Comparison of ENCODE assay signal across 1 cellular context in genomic region chr3:10115326-10116137, GRCh38.
TF ChIP-seq lines count a peak whose summit lies in the region.

Gene BRK1, plus strand, starts transcription at chr3:10115675. Its CDS starts 27 bp downstream, at chr3:10115702.

TF ChIP-seq in HEK293, 187 proteins besides CTCF, POLR2A, EP300 and RAD21 (continued from another document and continues in another):
- TF ChIP-seq SCRT2 (tag by site-specific recombination; IDR thresholded peaks at IDR 0.05) = no peak
- TF ChIP-seq ZNF692 (tag by site-specific recombination; IDR thresholded peaks at IDR 0.05) = no peak; the same call in 1 of the 2 replicates
- TF ChIP-seq ZNF112 (tag by site-specific recombination; IDR thresholded peaks at IDR 0.05) = no peak
- TF ChIP-seq IKZF3 (tag by site-specific recombination; IDR thresholded peaks at IDR 0.05) = no peak
- peak; percentile 61 for TF ChIP-seq SP2 (tag by site-specific recombination; IDR thresholded peaks at IDR 0.05)
- peak; percentile 62 for TF ChIP-seq ZNF2 (tag by site-specific recombination; IDR thresholded peaks at IDR 0.05)
- TF ChIP-seq, protein P1, sequence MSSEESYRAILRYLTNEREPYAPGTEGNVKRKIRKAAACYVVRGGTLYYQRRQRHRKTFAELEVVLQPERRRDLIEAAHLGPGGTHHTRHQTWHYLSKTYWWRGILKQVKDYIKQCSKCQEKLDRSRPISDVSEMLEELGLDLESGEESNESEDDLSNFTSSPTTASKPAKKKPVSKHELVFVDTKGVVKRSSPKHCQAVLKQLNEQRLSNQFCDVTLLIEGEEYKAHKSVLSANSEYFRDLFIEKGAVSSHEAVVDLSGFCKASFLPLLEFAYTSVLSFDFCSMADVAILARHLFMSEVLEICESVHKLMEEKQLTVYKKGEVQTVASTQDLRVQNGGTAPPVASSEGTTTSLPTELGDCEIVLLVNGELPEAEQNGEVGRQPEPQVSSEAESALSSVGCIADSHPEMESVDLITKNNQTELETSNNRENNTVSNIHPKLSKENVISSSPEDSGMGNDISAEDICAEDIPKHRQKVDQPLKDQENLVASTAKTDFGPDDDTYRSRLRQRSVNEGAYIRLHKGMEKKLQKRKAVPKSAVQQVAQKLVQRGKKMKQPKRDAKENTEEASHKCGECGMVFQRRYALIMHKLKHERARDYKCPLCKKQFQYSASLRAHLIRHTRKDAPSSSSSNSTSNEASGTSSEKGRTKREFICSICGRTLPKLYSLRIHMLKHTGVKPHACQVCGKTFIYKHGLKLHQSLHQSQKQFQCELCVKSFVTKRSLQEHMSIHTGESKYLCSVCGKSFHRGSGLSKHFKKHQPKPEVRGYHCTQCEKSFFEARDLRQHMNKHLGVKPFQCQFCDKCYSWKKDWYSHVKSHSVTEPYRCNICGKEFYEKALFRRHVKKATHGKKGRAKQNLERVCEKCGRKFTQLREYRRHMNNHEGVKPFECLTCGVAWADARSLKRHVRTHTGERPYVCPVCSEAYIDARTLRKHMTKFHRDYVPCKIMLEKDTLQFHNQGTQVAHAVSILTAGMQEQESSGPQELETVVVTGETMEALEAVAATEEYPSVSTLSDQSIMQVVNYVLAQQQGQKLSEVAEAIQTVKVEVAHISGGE (tag by site-specific recombination; conservative IDR thresholded peaks at IDR 0.05; ENCODE audit: low read depth) = peak; percentile 54
- TF ChIP-seq ZNF473 (tag by site-specific recombination; IDR thresholded peaks at IDR 0.05) = no peak
- TF ChIP-seq ZNF223 (tag by site-specific recombination; IDR thresholded peaks at IDR 0.05) = no peak
- TF ChIP-seq ZXDB (tag by site-specific recombination; IDR thresholded peaks at IDR 0.05) = 0 out of 2 replicates have a peak, but pooled peaks have one; percentile 55
- no peak for TF ChIP-seq ZFP69B (tag by site-specific recombination; IDR thresholded peaks at IDR 0.05)
- TF ChIP-seq GLI2 (tag by site-specific recombination; IDR thresholded peaks at IDR 0.05; ENCODE audit: borderline replicate concordance, low read depth) = no peak
- TF ChIP-seq INSM2 (tag by site-specific recombination; IDR thresholded peaks at IDR 0.05) = peak; percentile 48; the same call in 1 of the 2 replicates
- peak; percentile 46 for TF ChIP-seq SP7 (tag by site-specific recombination; IDR thresholded peaks at IDR 0.05)
- no peak for TF ChIP-seq ZNF24 (tag by site-specific recombination; IDR thresholded peaks at IDR 0.05)
- no peak for TF ChIP-seq KLF17 (tag by site-specific recombination; IDR thresholded peaks at IDR 0.05)
- TF ChIP-seq ZBTB17 (tag by site-specific recombination; IDR thresholded peaks at IDR 0.05) = peak; percentile 60
- TF ChIP-seq ZNF585B (tag by site-specific recombination; IDR thresholded peaks at IDR 0.05) = no peak
- no peak for TF ChIP-seq ZNF623 (tag by site-specific recombination; IDR thresholded peaks at IDR 0.05)
- TF ChIP-seq ZNF157 (tag by site-specific recombination; IDR thresholded peaks at IDR 0.05) = no peak
- TF ChIP-seq, protein P2, sequence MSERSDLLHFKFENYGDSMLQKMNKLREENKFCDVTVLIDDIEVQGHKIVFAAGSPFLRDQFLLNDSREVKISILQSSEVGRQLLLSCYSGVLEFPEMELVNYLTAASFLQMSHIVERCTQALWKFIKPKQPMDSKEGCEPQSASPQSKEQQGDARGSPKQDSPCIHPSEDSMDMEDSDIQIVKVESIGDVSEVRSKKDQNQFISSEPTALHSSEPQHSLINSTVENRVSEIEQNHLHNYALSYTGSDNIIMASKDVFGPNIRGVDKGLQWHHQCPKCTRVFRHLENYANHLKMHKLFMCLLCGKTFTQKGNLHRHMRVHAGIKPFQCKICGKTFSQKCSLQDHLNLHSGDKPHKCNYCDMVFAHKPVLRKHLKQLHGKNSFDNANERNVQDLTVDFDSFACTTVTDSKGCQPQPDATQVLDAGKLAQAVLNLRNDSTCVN (tag by site-specific recombination; optimal IDR thresholded peaks at IDR 0.05) = peak; percentile 86
- TF ChIP-seq YY1 (tag by site-specific recombination; IDR thresholded peaks at IDR 0.05) = peak; percentile 56; the same call in 1 of the 2 replicates
- TF ChIP-seq, protein P3, sequence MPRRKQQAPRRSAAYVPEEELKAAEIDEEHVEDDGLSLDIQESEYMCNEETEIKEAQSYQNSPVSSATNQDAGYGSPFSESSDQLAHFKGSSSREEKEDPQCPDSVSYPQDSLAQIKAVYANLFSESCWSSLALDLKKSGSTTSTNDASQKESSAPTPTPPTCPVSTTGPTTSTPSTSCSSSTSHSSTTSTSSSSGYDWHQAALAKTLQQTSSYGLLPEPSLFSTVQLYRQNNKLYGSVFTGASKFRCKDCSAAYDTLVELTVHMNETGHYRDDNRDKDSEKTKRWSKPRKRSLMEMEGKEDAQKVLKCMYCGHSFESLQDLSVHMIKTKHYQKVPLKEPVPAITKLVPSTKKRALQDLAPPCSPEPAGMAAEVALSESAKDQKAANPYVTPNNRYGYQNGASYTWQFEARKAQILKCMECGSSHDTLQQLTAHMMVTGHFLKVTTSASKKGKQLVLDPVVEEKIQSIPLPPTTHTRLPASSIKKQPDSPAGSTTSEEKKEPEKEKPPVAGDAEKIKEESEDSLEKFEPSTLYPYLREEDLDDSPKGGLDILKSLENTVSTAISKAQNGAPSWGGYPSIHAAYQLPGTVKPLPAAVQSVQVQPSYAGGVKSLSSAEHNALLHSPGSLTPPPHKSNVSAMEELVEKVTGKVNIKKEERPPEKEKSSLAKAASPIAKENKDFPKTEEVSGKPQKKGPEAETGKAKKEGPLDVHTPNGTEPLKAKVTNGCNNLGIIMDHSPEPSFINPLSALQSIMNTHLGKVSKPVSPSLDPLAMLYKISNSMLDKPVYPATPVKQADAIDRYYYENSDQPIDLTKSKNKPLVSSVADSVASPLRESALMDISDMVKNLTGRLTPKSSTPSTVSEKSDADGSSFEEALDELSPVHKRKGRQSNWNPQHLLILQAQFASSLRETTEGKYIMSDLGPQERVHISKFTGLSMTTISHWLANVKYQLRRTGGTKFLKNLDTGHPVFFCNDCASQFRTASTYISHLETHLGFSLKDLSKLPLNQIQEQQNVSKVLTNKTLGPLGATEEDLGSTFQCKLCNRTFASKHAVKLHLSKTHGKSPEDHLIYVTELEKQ (tag by site-specific recombination; IDR thresholded peaks at IDR 0.05; ENCODE audit: borderline replicate concordance) = no peak
- TF ChIP-seq ZNF561 (tag by site-specific recombination; IDR thresholded peaks at IDR 0.05; ENCODE audit: borderline replicate concordance) = peak; percentile 59; the same call in 1 of the 2 replicates
- TF ChIP-seq YY2 (tag by site-specific recombination; IDR thresholded peaks at IDR 0.05) = peak; percentile 75; the same call in 1 of the 2 replicates
- no peak for TF ChIP-seq OVOL3 (tag by site-specific recombination; IDR thresholded peaks at IDR 0.05)
- TF ChIP-seq ZNF114 (tag by site-specific recombination; IDR thresholded peaks at IDR 0.05) = no peak
- TF ChIP-seq RBAK (tag by site-specific recombination; IDR thresholded peaks at IDR 0.05) = no peak
- TF ChIP-seq GLIS1 (tag by site-specific recombination; IDR thresholded peaks at IDR 0.05) = peak; percentile 31; the same call in 1 of the 2 replicates
- TF ChIP-seq ZNF660 (tag by site-specific recombination; IDR thresholded peaks at IDR 0.05) = peak; percentile 19; the same call in 1 of the 2 replicates
- TF ChIP-seq ZNF184 (tag by site-specific recombination; IDR thresholded peaks at IDR 0.05) = peak; percentile 16; the same call in 1 of the 2 replicates
- 0 out of 2 replicates have a peak, but pooled peaks have one; percentile 4 for TF ChIP-seq BCL11A (tag by site-specific recombination; IDR thresholded peaks at IDR 0.05; ENCODE audit: low read depth)
- peak; percentile 58 for TF ChIP-seq ZNF341 (tag by site-specific recombination; IDR thresholded peaks at IDR 0.05; ENCODE audit: low read depth)
- no peak for TF ChIP-seq ZNF311 (tag by site-specific recombination; IDR thresholded peaks at IDR 0.05; ENCODE audit: borderline replicate concordance)
- TF ChIP-seq ZBTB21 (tag by site-specific recombination; IDR thresholded peaks at IDR 0.05) = peak; percentile 82
- peak; percentile 88 for TF ChIP-seq ZFHX2 (tag by site-specific recombination; conservative IDR thresholded peaks at IDR 0.05)
- TF ChIP-seq, protein P4, sequence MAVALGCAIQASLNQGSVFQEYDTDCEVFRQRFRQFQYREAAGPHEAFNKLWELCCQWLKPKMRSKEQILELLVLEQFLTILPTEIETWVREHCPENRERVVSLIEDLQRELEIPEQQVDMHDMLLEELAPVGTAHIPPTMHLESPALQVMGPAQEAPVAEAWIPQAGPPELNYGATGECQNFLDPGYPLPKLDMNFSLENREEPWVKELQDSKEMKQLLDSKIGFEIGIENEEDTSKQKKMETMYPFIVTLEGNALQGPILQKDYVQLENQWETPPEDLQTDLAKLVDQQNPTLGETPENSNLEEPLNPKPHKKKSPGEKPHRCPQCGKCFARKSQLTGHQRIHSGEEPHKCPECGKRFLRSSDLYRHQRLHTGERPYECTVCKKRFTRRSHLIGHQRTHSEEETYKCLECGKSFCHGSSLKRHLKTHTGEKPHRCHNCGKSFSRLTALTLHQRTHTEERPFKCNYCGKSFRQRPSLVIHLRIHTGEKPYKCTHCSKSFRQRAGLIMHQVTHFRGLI (tag by site-specific recombination; IDR thresholded peaks at IDR 0.05) = peak; percentile 64; the same call in 1 of the 2 replicates
- TF ChIP-seq EGR2 (tag by site-specific recombination; IDR thresholded peaks at IDR 0.05; ENCODE audit: low read depth) = peak; percentile 75
- TF ChIP-seq ZNF174 (tag by site-specific recombination; IDR thresholded peaks at IDR 0.05) = no peak
- TF ChIP-seq ZNF266 (tag by site-specific recombination; IDR thresholded peaks at IDR 0.05; ENCODE audit: low read depth) = no peak
- no peak for TF ChIP-seq ZNF292 (tag by site-specific recombination; IDR thresholded peaks at IDR 0.05; ENCODE audit: borderline replicate concordance, low read depth)
- TF ChIP-seq GLI4 (tag by site-specific recombination; IDR thresholded peaks at IDR 0.05) = no peak
- TF ChIP-seq KLF1 (tag by site-specific recombination; IDR thresholded peaks at IDR 0.05) = peak; percentile 24; the same call in 1 of the 2 replicates
- no peak for TF ChIP-seq ZSCAN30 (tag by site-specific recombination; IDR thresholded peaks at IDR 0.05)
- no peak for TF ChIP-seq ZNF549 (tag by site-specific recombination; IDR thresholded peaks at IDR 0.05)
- TF ChIP-seq, protein P5, sequence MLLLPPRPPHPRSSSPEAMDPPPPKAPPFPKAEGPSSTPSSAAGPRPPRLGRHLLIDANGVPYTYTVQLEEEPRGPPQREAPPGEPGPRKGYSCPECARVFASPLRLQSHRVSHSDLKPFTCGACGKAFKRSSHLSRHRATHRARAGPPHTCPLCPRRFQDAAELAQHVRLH (tag by site-specific recombination; IDR thresholded peaks at IDR 0.05) = no peak
- 0 out of 2 replicates have a peak, but pooled peaks have one; percentile 24 for TF ChIP-seq ZBTB8A (tag by site-specific recombination; IDR thresholded peaks at IDR 0.05)
- TF ChIP-seq, protein P6, sequence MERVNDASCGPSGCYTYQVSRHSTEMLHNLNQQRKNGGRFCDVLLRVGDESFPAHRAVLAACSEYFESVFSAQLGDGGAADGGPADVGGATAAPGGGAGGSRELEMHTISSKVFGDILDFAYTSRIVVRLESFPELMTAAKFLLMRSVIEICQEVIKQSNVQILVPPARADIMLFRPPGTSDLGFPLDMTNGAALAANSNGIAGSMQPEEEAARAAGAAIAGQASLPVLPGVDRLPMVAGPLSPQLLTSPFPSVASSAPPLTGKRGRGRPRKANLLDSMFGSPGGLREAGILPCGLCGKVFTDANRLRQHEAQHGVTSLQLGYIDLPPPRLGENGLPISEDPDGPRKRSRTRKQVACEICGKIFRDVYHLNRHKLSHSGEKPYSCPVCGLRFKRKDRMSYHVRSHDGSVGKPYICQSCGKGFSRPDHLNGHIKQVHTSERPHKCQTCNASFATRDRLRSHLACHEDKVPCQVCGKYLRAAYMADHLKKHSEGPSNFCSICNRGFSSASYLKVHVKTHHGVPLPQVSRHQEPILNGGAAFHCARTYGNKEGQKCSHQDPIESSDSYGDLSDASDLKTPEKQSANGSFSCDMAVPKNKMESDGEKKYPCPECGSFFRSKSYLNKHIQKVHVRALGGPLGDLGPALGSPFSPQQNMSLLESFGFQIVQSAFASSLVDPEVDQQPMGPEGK (tag by site-specific recombination; IDR thresholded peaks at IDR 0.05) = 0 out of 2 replicates have a peak, but pooled peaks have one; percentile 37
- TF ChIP-seq ZNF670 (tag by site-specific recombination; IDR thresholded peaks at IDR 0.05; ENCODE audit: low read depth) = no peak
- TF ChIP-seq ZSCAN16 (tag by site-specific recombination; IDR thresholded peaks at IDR 0.05) = no peak
- TF ChIP-seq TCF7L2 (IDR thresholded peaks at IDR 0.05; ENCODE audit: borderline replicate concordance, low read depth, low read length) = no peak
- peak; percentile 13; the same call in 1 of the 2 replicates for TF ChIP-seq TRIM28 (IDR thresholded peaks at IDR 0.05; ENCODE audit: borderline replicate concordance, low read length)
- no peak for TF ChIP-seq ZNF132 (tag by site-specific recombination; IDR thresholded peaks at IDR 0.05; ENCODE audit: borderline replicate concordance)
- TF ChIP-seq SCRT1 (tag by site-specific recombination; IDR thresholded peaks at IDR 0.05; ENCODE audit: borderline replicate concordance) = no peak
- TF ChIP-seq ZNF335 (tag by site-specific recombination; conservative IDR thresholded peaks at IDR 0.05) = peak; percentile 62
